Comparison of ENCODE assay signal across 20 cellular contexts in the genomic region with DNA sequence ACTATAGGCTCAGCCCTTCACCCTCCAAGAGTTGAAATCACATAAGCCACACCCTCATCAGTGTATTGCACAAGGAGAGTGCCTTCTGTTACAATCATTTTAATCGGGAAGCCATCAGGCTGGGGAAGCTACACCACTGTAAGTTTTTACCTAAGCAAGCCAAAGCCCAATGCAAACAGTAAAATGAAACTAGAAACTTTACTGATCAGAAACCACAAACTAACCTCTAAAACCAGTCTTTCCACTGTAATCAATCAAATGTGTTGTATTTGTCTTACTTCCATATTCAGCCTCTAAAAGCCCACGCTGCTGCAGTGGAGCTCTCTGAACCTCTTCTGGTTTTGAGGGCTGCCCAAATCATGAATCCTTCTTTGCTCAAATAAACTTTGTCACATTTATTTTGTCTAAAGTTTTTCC. TPM values are rescaled to one million over a fixed set of nuclear protein-coding genes. Genes with fewer than 3 reads are reported as not detected.
DNase-seq lines count a peak whose midpoint lies in the region; ATAC-seq and TF ChIP-seq lines count a peak whose summit lies in the region.
"Had no signal": no experiment of that assay in that cellular context is flagged by ENCODE, and none has a peak within 500 bp of the region (broad histone marks: within the 10 kb centered on the region; RNA-seq: fewer than 3 reads in every experiment).

No MANE protein-coding gene starts in this region.

- DNase-seq in DMS53 (lab: John Stamatoyannopoulos, UW) (peak; percentile 35), DMS53 treated with DMSO at 0.1 percent for 48 hours (lab: John Stamatoyannopoulos, UW; ENCODE audit: unreplicated experiment) (no peak), KBM-7 (peak; percentile 8), lower lobe of right lung (no peak), NCI-H1436 (lab: John Stamatoyannopoulos, UW) (no peak)
- DNase-seq: cerebellar nuclear complex; heart left ventricle; NCI-H146; NCI-H446 treated with DMSO at 0.1 percent for 48 hours; stimulated activated CD8-positive, alpha-beta memory T cell treated with anti-CD3 and anti-CD28 coated beads, Interleukin-4, amount 100 ng/mL, for 48 hours had no signal

- TF ChIP-seq CTCF in lower lobe of right lung (IDR thresholded peaks at IDR 0.05) = no peak

- peaks cover 17% of the 10 kb centered on the region for H3K27me3 Mint-ChIP-seq in activated T-helper 17 cell treated with anti-CD3 and anti-CD28 coated beads, Interleukin-2, amount 50 U/mL, for 72 hours
- H3K27me3 Mint-ChIP-seq: activated naive CD4-positive, alpha-beta T cell treated with anti-CD3 and anti-CD28 coated beads, Interleukin-2, amount 50 U/mL, for 24 hours; progenitor cell of endocrine pancreas had no signal

- H3K36me3 Mint-ChIP-seq in activated T-helper 17 cell treated with anti-CD3 and anti-CD28 coated beads, Interleukin-2, amount 50 U/mL, for 72 hours (ENCODE audit: low read depth) = no peaks in the 10 kb centered on the region
- H3K36me3 Mint-ChIP-seq: CD14-positive monocyte had no signal

- peak; percentile 74 for ATAC-seq in activated T-helper 17 cell treated with anti-CD3 and anti-CD28 coated beads, Interleukin-2, amount 50 U/mL, for 72 hours (replicated peaks)
- ATAC-seq in lower lobe of right lung (peak; percentile 49 to 73), HG02571 (IDR thresholded peaks at IDR 0.05; ENCODE audit: unreplicated experiment) (no peak), GM18870 (IDR thresholded peaks at IDR 0.05; ENCODE audit: unreplicated experiment) (no peak)
- ATAC-seq: heart left ventricle, Right ventricle myocardium inferior had no signal

- H3K27me3 ChIP-seq in lower lobe of right lung (ENCODE audit: low read depth) = no peaks in the 10 kb centered on the region

- in situ Hi-C loops in KBM-7 (cut with MboI; ENCODE audit: low pct_unique_long_range_greater_than_20kb, low sequenced_read_pairs) = no loop called here

- no peak overlapping the region for H3K27ac ChIP-seq in lower lobe of right lung
- H3K27ac ChIP-seq: 22Rv1, heart left ventricle had no signal

- peaks cover 14% of the 10 kb centered on the region for H3K9me3 Mint-ChIP-seq in activated T-helper 17 cell treated with anti-CD3 and anti-CD28 coated beads, Interleukin-2, amount 50 U/mL, for 72 hours

- H3K4me1 ChIP-seq in lower lobe of right lung = peaks cover 4% of the 10 kb centered on the region
- H3K4me1 ChIP-seq: heart left ventricle had no signal

- H3K4me3 ChIP-seq in lower lobe of right lung = no peak overlapping the region
- H3K4me3 ChIP-seq: heart left ventricle had no signal

- no peaks in the 10 kb centered on the region for H3K9me3 ChIP-seq in lower lobe of right lung

- H3K4me1 Mint-ChIP-seq in activated T-helper 17 cell treated with anti-CD3 and anti-CD28 coated beads, Interleukin-2, amount 50 U/mL, for 72 hours = peaks cover 10% of the 10 kb centered on the region

- H3K27ac Mint-ChIP-seq in activated T-helper 17 cell treated with anti-CD3 and anti-CD28 coated beads, Interleukin-2, amount 50 U/mL, for 72 hours = no peak overlapping the region
- H3K27ac Mint-ChIP-seq: activated naive CD4-positive, alpha-beta T cell treated with anti-CD3 and anti-CD28 coated beads, Interleukin-2, amount 50 U/mL, for 24 hours; CD14-positive monocyte had no signal

- intact Hi-C loops in lower lobe of right lung (cut with DNase I) = no loop called here

- no peaks in the 10 kb centered on the region for H3K36me3 ChIP-seq in lower lobe of right lung
- H3K36me3 ChIP-seq: heart left ventricle had no signal

- H3K4me3 Mint-ChIP-seq in activated T-helper 17 cell treated with anti-CD3 and anti-CD28 coated beads, Interleukin-2, amount 50 U/mL, for 72 hours = no peak overlapping the region
- H3K4me3 Mint-ChIP-seq: activated naive CD4-positive, alpha-beta T cell treated with anti-CD3 and anti-CD28 coated beads, Interleukin-2, amount 50 U/mL, for 24 hours; CD14-positive monocyte had no signal

RNA-seq across cellular contexts. Expression of gene CAPN8, which starts 26.2 kb away (rescaled TPM):
- total RNA-seq in activated T-helper 17 cell treated with anti-CD3 and anti-CD28 coated beads, Interleukin-2, amount 50 U/mL, for 72 hours = not detected
- total RNA-seq in lower lobe of right lung = 70.6 TPM
- total RNA-seq: endothelial cell of umbilical vein, heart left ventricle, kidney epithelial cell, Right ventricle myocardium inferior had no signal

Comparison
In these comparisons a context has a peak if more than half of its experiments do, and no peak if none do; other contexts are left out.
1. DNase-seq: peak in DMS53 (single experiment) and KBM-7 (single experiment); none in DMS53 treated with DMSO at 0.1 percent for 48 hours (single experiment), lower lobe of right lung (single experiment) and NCI-H1436 (single experiment).
2. ATAC-seq: peak in activated T-helper 17 cell treated with anti-CD3 and anti-CD28 coated beads, Interleukin-2, amount 50 U/mL, for 72 hours (single experiment) and lower lobe of right lung (2 of 2); none in HG02571 (single experiment) and GM18870 (single experiment).
3. RNA of gene CAPN8, which starts 26.2 kb away (total RNA-seq): 70.6 TPM in lower lobe of right lung (single experiment); not detected in activated T-helper 17 cell treated with anti-CD3 and anti-CD28 coated beads, Interleukin-2, amount 50 U/mL, for 72 hours; every median in the first group is over 10 times any median in the second.